In the genomic region with DNA sequence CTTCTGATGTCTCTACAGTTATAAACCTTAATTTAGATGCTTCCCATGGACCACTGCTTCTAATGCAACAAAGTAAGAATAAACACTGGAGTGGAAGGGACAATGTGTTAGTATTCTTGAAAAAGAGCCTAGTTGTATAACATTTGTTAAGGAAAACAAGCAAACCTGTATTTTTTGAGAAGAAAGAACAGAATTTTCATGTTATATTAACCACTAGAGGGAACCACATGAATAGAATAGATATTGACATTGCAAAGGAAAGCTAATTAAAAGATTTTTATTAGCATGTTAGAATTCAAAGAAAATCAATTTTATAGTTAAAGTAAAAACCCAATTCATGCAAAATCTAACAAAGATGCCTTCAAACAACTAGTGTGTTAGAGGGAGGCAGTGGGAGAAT, we compare ENCODE assay signal across 11 cellular contexts.
DNase-seq lines count a peak whose midpoint lies in the region; ATAC-seq and TF ChIP-seq lines count a peak whose summit lies in the region.
"Had no signal": no experiment of that assay in that cellular context is flagged by ENCODE, and none has a peak within 500 bp of the region (broad histone marks: within the 10 kb centered on the region; RNA-seq: fewer than 3 reads in every experiment).

No MANE protein-coding gene starts in this region.

- no peaks in the 10 kb centered on the region for H3K4me1 Mint-ChIP-seq in activated CD4-positive, alpha-beta T cell treated with anti-CD3 and anti-CD28 coated beads for 36 hours
- H3K4me1 Mint-ChIP-seq: central memory CD8-positive, alpha-beta T cell had no signal

- peaks cover 7% of the 10 kb centered on the region for H3K27me3 Mint-ChIP-seq in activated CD4-positive, alpha-beta T cell treated with anti-CD3 and anti-CD28 coated beads for 36 hours

- no peaks in the 10 kb centered on the region for H4K20me1 ChIP-seq in GM23248 (ENCODE audit: insufficient read depth)
- H4K20me1 ChIP-seq in hepatocyte (ENCODE audit: insufficient read depth, poor library complexity, severe bottlenecking): no peaks in the 10 kb centered on the region

- H3K4me2 ChIP-seq in GM23248 (ENCODE audit: unreplicated experiment) (no peak overlapping the region), hepatocyte (no peak overlapping the region)

- H3K9ac ChIP-seq in GM23248: no peak overlapping the region

- no peaks in the 10 kb centered on the region for H3K9me3 ChIP-seq in GM23248 (ENCODE audit: low read depth)
- H3K9me3 ChIP-seq in RWPE2 (ENCODE audit: severe bottlenecking): no peaks in the 10 kb centered on the region
- H3K9me3 ChIP-seq in hepatocyte (ENCODE audit: low read depth): no peaks in the 10 kb centered on the region

- no peaks in the 10 kb centered on the region for H3F3A ChIP-seq in GM23248 (ENCODE audit: insufficient read depth)

- H3K4me3 Mint-ChIP-seq in activated CD4-positive, alpha-beta T cell treated with anti-CD3 and anti-CD28 coated beads for 36 hours: no peak overlapping the region
- H3K4me3 Mint-ChIP-seq: central memory CD8-positive, alpha-beta T cell had no signal

- CTCF ChIA-PET in activated CD4-positive, alpha-beta T cell treated with anti-CD3 and anti-CD28 coated beads for 36 hours (lab: Charles Lee): no interaction called here

- no peaks in the 10 kb centered on the region for H3K36me3 ChIP-seq in GM23248 (ENCODE audit: low read depth)
- no peaks in the 10 kb centered on the region for H3K36me3 ChIP-seq in RWPE2 (ENCODE audit: low read depth)
- H3K36me3 ChIP-seq in hepatocyte (replicated peaks; ENCODE audit: insufficient read depth, low read depth): no peaks in the 10 kb centered on the region

- POLR2A ChIA-PET in activated CD4-positive, alpha-beta T cell treated with anti-CD3 and anti-CD28 coated beads for 36 hours (lab: Charles Lee): interaction anchor here (0.5 kb wide), 1 partner anchor 645 kb away, joined by 5 read pairs; no protein-coding TSS in a partner anchor

- no peak overlapping the region for H3K4me3 ChIP-seq in GM23248
- H3K4me3 ChIP-seq in RWPE2 (ENCODE audit: severe bottlenecking): no peak overlapping the region
- no peak overlapping the region for H3K4me3 ChIP-seq in hepatocyte

- peak; percentile 3 for DNase-seq in AG08395 (ENCODE audit: low spot score)
- peak; percentile 40 for DNase-seq in GM23248
- no peak for DNase-seq in RWPE2 (ENCODE audit: low spot score)
- DNase-seq in hepatocyte (ENCODE audit: low spot score): no peak
- no peak for DNase-seq in NCI-H526 (lab: John Stamatoyannopoulos, UW)
- DNase-seq in activated CD4-positive, alpha-beta T cell treated with anti-CD3 and anti-CD28 coated beads for 36 hours: no peak
- DNase-seq in kidney tubule cell (ENCODE audit: low spot score): no peak
- DNase-seq: activated T-cell treated with anti-CD3 and anti-CD28 coated beads, Interleukin-2, amount 50 U/mL, for 1 hour; mesenchymal stem cell had no signal

- intact Hi-C loops in activated CD4-positive, alpha-beta T cell treated with anti-CD3 and anti-CD28 coated beads for 36 hours (cut with DNase I, micrococcal nuclease): loop anchor here in 1 of 2 experiments (10.0 kb wide), 1 partner anchor 304 kb away; no protein-coding TSS in a partner anchor

- peak; percentile 73 for TF ChIP-seq CTCF in RWPE2 (IDR thresholded peaks at IDR 0.05; ENCODE audit: poor library complexity, severe bottlenecking)
- TF ChIP-seq CTCF in hepatocyte (IDR thresholded peaks at IDR 0.05; ENCODE audit: poor library complexity): peak; percentile 52

- H3K4me1 ChIP-seq in GM23248 (ENCODE audit: insufficient read depth): no peaks in the 10 kb centered on the region
- no peaks in the 10 kb centered on the region for H3K4me1 ChIP-seq in RWPE2 (ENCODE audit: insufficient read depth, poor library complexity, severe bottlenecking)
- no peaks in the 10 kb centered on the region for H3K4me1 ChIP-seq in hepatocyte (ENCODE audit: insufficient read depth)

- H2AFZ ChIP-seq in GM23248 (no peak overlapping the region), hepatocyte (no peak overlapping the region)

- no peak overlapping the region for H3K27ac ChIP-seq in GM23248
- no peak overlapping the region for H3K27ac ChIP-seq in RWPE2 (ENCODE audit: poor library complexity, severe bottlenecking)
- no peak overlapping the region for H3K27ac ChIP-seq in hepatocyte

- H3K27me3 ChIP-seq in GM23248 (replicated peaks; ENCODE audit: insufficient read depth) (no peaks in the 10 kb centered on the region), RWPE2 (ENCODE audit: insufficient read depth, poor library complexity, severe bottlenecking) (no peaks in the 10 kb centered on the region), hepatocyte (no peaks in the 10 kb centered on the region)

- H3K79me2 ChIP-seq in GM23248 (ENCODE audit: insufficient read depth) (no peaks in the 10 kb centered on the region), hepatocyte (no peaks in the 10 kb centered on the region)

- in situ Hi-C loops in GM23248 (cut with MboI): loop anchor here (10.0 to 25.0 kb wide), 2 partner anchors 304 to 977 kb away; no protein-coding TSS in a partner anchor

- no peak for ATAC-seq in RWPE2 (ENCODE audit: low read depth)
- ATAC-seq in activated CD4-positive, alpha-beta T cell treated with anti-CD3 and anti-CD28 coated beads for 36 hours: no peak
- ATAC-seq in HG03460 (IDR thresholded peaks at IDR 0.05; ENCODE audit: unreplicated experiment): no peak

- no peak overlapping the region for H3K27ac Mint-ChIP-seq in activated CD4-positive, alpha-beta T cell treated with anti-CD3 and anti-CD28 coated beads for 36 hours

- H3K36me3 Mint-ChIP-seq in activated CD4-positive, alpha-beta T cell treated with anti-CD3 and anti-CD28 coated beads for 36 hours (ENCODE audit: low read depth): no peaks in the 10 kb centered on the region

- peaks cover 8% of the 10 kb centered on the region for H3K9me3 Mint-ChIP-seq in activated CD4-positive, alpha-beta T cell treated with anti-CD3 and anti-CD28 coated beads for 36 hours (ENCODE audit: low read depth)

- H3K9me2 ChIP-seq in GM23248 (ENCODE audit: insufficient read depth) (no peaks in the 10 kb centered on the region), hepatocyte (replicated peaks; ENCODE audit: insufficient read depth) (no peaks in the 10 kb centered on the region)

Comparison
In these comparisons a context has a peak if more than half of its experiments do, and no peak if none do; other contexts are left out.
1. DNase-seq: peak in AG08395 (single experiment) and GM23248 (single experiment); none in RWPE2 (single experiment), hepatocyte (single experiment), NCI-H526 (0 of 2), activated CD4-positive, alpha-beta T cell treated with anti-CD3 and anti-CD28 coated beads for 36 hours (single experiment) and kidney tubule cell (single experiment).